Comparison of ENCODE assay signal across 8 cellular contexts in genomic region chr6:30238178-30238795, GRCh38. TPM values are rescaled to one million over a fixed set of nuclear protein-coding genes. Genes with fewer than 3 reads are reported as not detected.
DNase-seq lines count a peak whose midpoint lies in the region; ATAC-seq and TF ChIP-seq lines count a peak whose summit lies in the region.

No MANE protein-coding gene starts in this region.

- no peak overlapping the region for H3K4me3 Mint-ChIP-seq in MCF 10A (ENCODE audit: unreplicated experiment)
- no peak overlapping the region for H3K4me3 Mint-ChIP-seq in endodermal cell
- H3K4me3 Mint-ChIP-seq in stimulated activated effector memory CD8-positive, alpha-beta T cell treated with anti-CD3 and anti-CD28 coated beads, Interleukin-12 subunit alpha, Interleukin-12 subunit beta, amount 100 ng/mL, for 72 hours: no peak overlapping the region

- H3K4me2 ChIP-seq in mammary epithelial cell (ENCODE audit: insufficient read depth, low read depth, low read length): no peak overlapping the region

- peaks cover 38% of the 10 kb centered on the region for H3K27me3 Mint-ChIP-seq in MCF 10A (ENCODE audit: insufficient read depth, unreplicated experiment)
- peaks cover 29% of the 10 kb centered on the region for H3K27me3 Mint-ChIP-seq in endodermal cell (ENCODE audit: insufficient read depth)

- H3K36me3 ChIP-seq in mammary epithelial cell (ENCODE audit: insufficient read depth, low read length) (no peaks in the 10 kb centered on the region), endodermal cell (ENCODE audit: control insufficient read depth, insufficient read depth, low read length) (no peaks in the 10 kb centered on the region)

- BruUV-seq in MCF 10A (replicated peaks; lab: Mats Ljungman, UMichigan): no TSS peak
- BruUV-seq in mammary epithelial cell (replicated peaks; lab: Mats Ljungman, UMichigan): no TSS peak

- CTCF ChIA-PET in MCF 10A (lab: Yijun Ruan, JAX): interaction anchor here (0.6 to 1.5 kb wide), 9 partner anchors 10 to 1527 kb away, joined by 3 to 6 read pairs (median 3); no protein-coding TSS in a partner anchor
- CTCF ChIA-PET in mammary epithelial cell (lab: Charles Lee; ENCODE audit: low non-redundant PET): interaction anchor here (0.6 kb wide), 3 partner anchors 19 to 88 kb away, joined by 3 read pairs; no protein-coding TSS in a partner anchor

- no peaks in the 10 kb centered on the region for H3K27me3 ChIP-seq in mammary epithelial cell (ENCODE audit: insufficient read depth, low read length)
- peaks cover 21% of the 10 kb centered on the region for H3K27me3 ChIP-seq in endodermal cell (ENCODE audit: control insufficient read depth, insufficient read depth, low read length, poor library complexity, severe bottlenecking)

- in situ Hi-C loops in mammary epithelial cell (cut with MboI; ENCODE audit: low sequenced_read_pairs in 2 of 2): no loop called here

- intact Hi-C loops in MCF 10A (cut with micrococcal nuclease): no loop called here
- intact Hi-C loops in mammary epithelial cell (cut with micrococcal nuclease): loop anchor here (1.0 kb wide), 1 partner anchor 159 kb away; no protein-coding TSS in a partner anchor

- H3K4me1 ChIP-seq in mammary epithelial cell (ENCODE audit: insufficient read depth, low read length) (no peaks in the 10 kb centered on the region), endodermal cell (ENCODE audit: control insufficient read depth, insufficient read depth, low read length) (no peaks in the 10 kb centered on the region)

- H3K36me3 Mint-ChIP-seq in MCF 10A (ENCODE audit: insufficient read depth, unreplicated experiment) (no peaks in the 10 kb centered on the region), endodermal cell (ENCODE audit: low read depth) (no peaks in the 10 kb centered on the region)
- H3K36me3 Mint-ChIP-seq in stimulated activated effector memory CD8-positive, alpha-beta T cell treated with anti-CD3 and anti-CD28 coated beads, Interleukin-12 subunit alpha, Interleukin-12 subunit beta, amount 100 ng/mL, for 72 hours: no peaks in the 10 kb centered on the region

- H3K4me3 ChIP-seq in mammary epithelial cell (replicated peaks in 1 of 3; ENCODE audit: insufficient read depth in 1 of 3, low read depth in 2 of 3, low read length in 3 of 3): no peak overlapping the region
- H3K4me3 ChIP-seq in endodermal cell (ENCODE audit: low read length): no peak overlapping the region

- TF ChIP-seq CTCF in MCF 10A (IDR thresholded peaks at IDR 0.05; ENCODE audit: unreplicated experiment) (peak; percentile 22), mammary epithelial cell (conservative IDR thresholded peaks at IDR 0.05 in 1 of 2, IDR thresholded peaks at IDR 0.05 in 1 of 2; ENCODE audit: extremely low read depth in 1 of 2, insufficient read depth in 1 of 2, low read depth in 1 of 2, low read length in 2 of 2) (peak in 1 of 2 donors; percentile 34), endodermal cell (conservative IDR thresholded peaks at IDR 0.05) (peak; percentile 72)

- 78% methylated on average over 6 of the region's 6 CpGs for WGBS in mammary epithelial cell (ENCODE audit: low coverage, missing lambda C conversion rate)
- 68 to 74% methylated on average over 3 to 6 of the region's 6 CpGs for WGBS in endodermal cell (ENCODE audit: insufficient coverage in 1 of 2, insufficient read length in 1 of 2), 2 experiments

- H3K9me3 ChIP-seq in mammary epithelial cell (replicated peaks; ENCODE audit: insufficient read depth, low read length): no peaks in the 10 kb centered on the region
- H3K9me3 ChIP-seq in endodermal cell (ENCODE audit: control insufficient read depth, low read length): no peaks in the 10 kb centered on the region

- no peak overlapping the region for H2AFZ ChIP-seq in mammary epithelial cell (ENCODE audit: low read depth, low read length)

- peak; percentile 66 for ATAC-seq in stimulated activated effector memory CD8-positive, alpha-beta T cell treated with anti-CD3 and anti-CD28 coated beads, Interleukin-12 subunit alpha, Interleukin-12 subunit beta, amount 100 ng/mL, for 72 hours
- ATAC-seq in GM21381 (IDR thresholded peaks at IDR 0.05; ENCODE audit: unreplicated experiment): no peak

- H3K9ac ChIP-seq in mammary epithelial cell (ENCODE audit: insufficient read depth, low read length): no peak overlapping the region
- no peak overlapping the region for H3K9ac ChIP-seq in endodermal cell (ENCODE audit: extremely low read depth, low read length, poor library complexity, severe bottlenecking)

- DNase-seq in MCF 10A (ENCODE audit: unreplicated experiment) (peak; percentile 43), mammary epithelial cell (no peak), NCI-H146 treated with DMSO at 0.1 percent for 48 hours (lab: John Stamatoyannopoulos, UW; ENCODE audit: unreplicated experiment) (peak; percentile 5), endodermal cell (peak; percentile 59), NCI-H2081 (lab: John Stamatoyannopoulos, UW) (no peak)
- no peak for DNase-seq in stimulated activated effector memory CD8-positive, alpha-beta T cell treated with anti-CD3 and anti-CD28 coated beads, Interleukin-12 subunit alpha, Interleukin-12 subunit beta, amount 100 ng/mL, for 72 hours (ENCODE audit: low spot score in 2 of 2)
- DNase-seq in activated T-cell treated with anti-CD3 and anti-CD28 coated beads, Interleukin-2, amount 50 U/mL, for 1 hour: no peak

- H3K27ac Mint-ChIP-seq in MCF 10A (ENCODE audit: low read depth, unreplicated experiment) (no peak overlapping the region), endodermal cell (no peak overlapping the region)
- H3K27ac Mint-ChIP-seq in stimulated activated effector memory CD8-positive, alpha-beta T cell treated with anti-CD3 and anti-CD28 coated beads, Interleukin-12 subunit alpha, Interleukin-12 subunit beta, amount 100 ng/mL, for 72 hours: no peak overlapping the region

- H4K20me1 ChIP-seq in mammary epithelial cell (ENCODE audit: insufficient read depth, low read length): no peaks in the 10 kb centered on the region

- POLR2A ChIA-PET in MCF 10A (lab: Yijun Ruan, JAX): interaction anchor here (0.7 to 2.0 kb wide), 4 partner anchors 14 to 88 kb away, joined by 3 to 5 read pairs (median 4); no protein-coding TSS in a partner anchor

- no peak overlapping the region for H3K27ac ChIP-seq in mammary epithelial cell (ENCODE audit: insufficient read depth, low read depth, low read length)
- H3K27ac ChIP-seq in endodermal cell (ENCODE audit: low read depth, low read length): no peak overlapping the region

- H3K9me3 Mint-ChIP-seq in MCF 10A (ENCODE audit: unreplicated experiment): no peaks in the 10 kb centered on the region
- no peaks in the 10 kb centered on the region for H3K9me3 Mint-ChIP-seq in endodermal cell
- H3K9me3 Mint-ChIP-seq in stimulated activated effector memory CD8-positive, alpha-beta T cell treated with anti-CD3 and anti-CD28 coated beads, Interleukin-12 subunit alpha, Interleukin-12 subunit beta, amount 100 ng/mL, for 72 hours: no peaks in the 10 kb centered on the region

- H3K79me2 ChIP-seq in mammary epithelial cell (ENCODE audit: insufficient read depth, low read length): no peaks in the 10 kb centered on the region

- dilution Hi-C loops in mammary epithelial cell (cut with HindIII; ENCODE audit: low sequenced_read_pairs): no loop called here

- H3K4me1 Mint-ChIP-seq in MCF 10A (ENCODE audit: insufficient read depth, unreplicated experiment) (peaks cover 10% of the 10 kb centered on the region), endodermal cell (no peaks in the 10 kb centered on the region)
- H3K4me1 Mint-ChIP-seq in stimulated activated effector memory CD8-positive, alpha-beta T cell treated with anti-CD3 and anti-CD28 coated beads, Interleukin-12 subunit alpha, Interleukin-12 subunit beta, amount 100 ng/mL, for 72 hours: no peaks in the 10 kb centered on the region

RNA-seq across cellular contexts. Expression of gene TRIM26, which starts 25.1 kb away (rescaled TPM):
- total RNA-seq in MCF 10A (2022) (48.6 and 60.6 TPM in 2 replicates), mammary epithelial cell (10 to 100 TPM; 37.8 to 57.3 TPM), endodermal cell (10 to 100 TPM; 29.3 to 35.3 TPM)
- 37.2 TPM for polyA plus RNA-seq in mammary epithelial cell
- 77.1 TPM for polyA minus RNA-seq in mammary epithelial cell
- 22.2 TPM for polyA plus RNA-seq in endodermal cell (2013, experiment 1 of 2)
- polyA plus RNA-seq in endodermal cell (2013, experiment 2 of 2): 21.4 TPM

Comparison
In these comparisons a context has a peak if more than half of its experiments do, and no peak if none do; other contexts are left out.
1. DNase-seq: peak in MCF 10A (single experiment), NCI-H146 treated with DMSO at 0.1 percent for 48 hours (single experiment) and endodermal cell (single experiment); none in mammary epithelial cell (single experiment), stimulated activated effector memory CD8-positive, alpha-beta T cell treated with anti-CD3 and anti-CD28 coated beads, Interleukin-12 subunit alpha, Interleukin-12 subunit beta, amount 100 ng/mL, for 72 hours (0 of 2), NCI-H2081 (0 of 2) and activated T-cell treated with anti-CD3 and anti-CD28 coated beads, Interleukin-2, amount 50 U/mL, for 1 hour (single experiment).